In the genomic region with DNA sequence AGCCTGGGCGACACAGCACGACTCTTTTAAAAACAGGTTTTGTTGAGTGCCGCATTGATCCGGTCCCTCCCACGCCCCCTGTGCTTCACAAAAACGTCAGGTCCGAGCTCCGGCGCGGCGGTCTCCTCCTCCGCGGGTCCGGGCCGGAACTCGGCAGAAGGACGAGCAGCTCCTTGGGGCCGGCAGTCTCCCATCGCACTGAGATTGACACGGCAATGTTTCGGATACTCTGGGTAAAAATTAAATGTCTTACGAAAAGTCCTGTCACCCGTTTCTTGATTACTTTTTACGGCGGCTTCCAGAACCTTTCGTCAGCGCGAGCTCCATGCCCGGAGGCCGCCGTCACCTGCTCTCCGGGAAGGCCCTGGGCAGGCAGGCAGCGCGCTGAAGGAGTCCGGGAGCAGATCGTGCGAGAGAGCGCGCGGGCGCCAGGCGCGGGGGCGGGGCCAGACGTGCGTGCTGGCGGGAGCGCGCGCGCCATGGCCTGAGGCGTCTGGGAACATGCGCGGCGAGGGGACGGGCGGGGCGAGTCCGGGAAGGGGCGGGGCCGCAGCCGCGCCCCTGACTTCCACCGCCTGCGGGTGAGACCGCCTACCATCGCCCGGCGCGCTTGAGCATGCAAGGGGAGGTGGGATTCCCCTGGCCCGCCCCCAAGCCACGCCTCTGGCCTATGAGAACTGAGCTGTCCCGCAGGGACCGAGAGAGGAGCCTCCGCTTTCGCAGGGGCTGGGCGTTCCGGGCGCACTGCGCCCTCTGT, we compare ENCODE assay signal across 8 cellular contexts. TPM values are rescaled to one million over a fixed set of nuclear protein-coding genes. Genes with fewer than 3 reads are reported as not detected.
A peak's percentile ranks its signal among the peaks of the same experiment; 100 is the strongest.
DNase-seq lines count a peak whose midpoint lies in the region; ATAC-seq and TF ChIP-seq lines count a peak whose summit lies in the region.

No MANE protein-coding gene starts in this region.

- peak overlapping the region; percentile 60 for H3K27ac ChIP-seq in SU-DHL-6 (ENCODE audit: low read depth, low read length)
- H3K27ac ChIP-seq in parathyroid adenoma: peak overlapping the region; percentile 98
- peak overlapping the region; percentile 79 to 94 (median 87) for H3K27ac ChIP-seq in tibial nerve

- H3K27me3 Mint-ChIP-seq in activated naive CD8-positive, alpha-beta T cell treated with anti-CD3 and anti-CD28 coated beads, Interleukin-2, amount 50 U/mL, for 24 hours: no peaks in the 10 kb centered on the region

- H3K4me3 ChIP-seq in GM12875 (ENCODE audit: low read depth, low read length) (peak overlapping the region; percentile 68), SU-DHL-6 (ENCODE audit: insufficient read depth, low read length, poor library complexity, severe bottlenecking) (peak overlapping the region; percentile 69), parathyroid adenoma (ENCODE audit: low read depth, low read length) (peak overlapping the region; percentile 60), tibial nerve (peak overlapping the region; percentile 52 to 68 (median 56))

- DNase-seq in NCI-H1417 (lab: John Stamatoyannopoulos, UW) (peak; percentile 96 to 99 (median 99)), Right ventricle myocardium inferior (ENCODE audit: missing footprints) (peak; percentile 100), tibial nerve (ENCODE audit: low spot score in 2 of 2) (peak; percentile 99)
- peak; percentile 99 for DNase-seq in activated naive CD8-positive, alpha-beta T cell treated with anti-CD3 and anti-CD28 coated beads, Interleukin-2, amount 50 U/mL, for 24 hours

- H3K9me2 ChIP-seq in SU-DHL-6 (replicated peaks; ENCODE audit: insufficient read depth, low read length): no peaks in the 10 kb centered on the region

- H3K27me3 ChIP-seq in SU-DHL-6 (ENCODE audit: low read length): no peaks in the 10 kb centered on the region
- no peaks in the 10 kb centered on the region for H3K27me3 ChIP-seq in parathyroid adenoma (ENCODE audit: control insufficient read depth, insufficient read depth, low read length)
- H3K27me3 ChIP-seq in tibial nerve: no peaks in the 10 kb centered on the region

- H3K36me3 ChIP-seq in SU-DHL-6 (ENCODE audit: low read length): no peaks in the 10 kb centered on the region
- H3K36me3 ChIP-seq in parathyroid adenoma (ENCODE audit: control insufficient read depth, insufficient read depth, low read length): no peaks in the 10 kb centered on the region
- H3K36me3 ChIP-seq in tibial nerve: peaks cover 0 to 13% (median 0%) of the 10 kb centered on the region in 3 donors

- H3K27ac Mint-ChIP-seq in activated naive CD8-positive, alpha-beta T cell treated with anti-CD3 and anti-CD28 coated beads, Interleukin-2, amount 50 U/mL, for 24 hours: peak overlapping the region; percentile 98

- peak overlapping the region; percentile 47 for H3K4me2 ChIP-seq in SU-DHL-6 (ENCODE audit: low read depth, low read length, poor library complexity, severe bottlenecking)
- H3K4me2 ChIP-seq in parathyroid adenoma (ENCODE audit: low read length): peak overlapping the region; percentile 63

- intact Hi-C loops in Right ventricle myocardium inferior (cut with DNase I): loop anchor here (2.0 to 5.0 kb wide), 4 partner anchors 53 to 271 kb away; no protein-coding TSS in a partner anchor

- peak overlapping the region; percentile 22 for H2AFZ ChIP-seq in SU-DHL-6 (ENCODE audit: low read depth, low read length, severe bottlenecking)
- H2AFZ ChIP-seq in parathyroid adenoma: peak overlapping the region; percentile 97

- peak overlapping the region; percentile 95 for H3K4me3 Mint-ChIP-seq in activated naive CD8-positive, alpha-beta T cell treated with anti-CD3 and anti-CD28 coated beads, Interleukin-2, amount 50 U/mL, for 24 hours

- H3K9me3 Mint-ChIP-seq in activated naive CD8-positive, alpha-beta T cell treated with anti-CD3 and anti-CD28 coated beads, Interleukin-2, amount 50 U/mL, for 24 hours: no peaks in the 10 kb centered on the region

- peaks cover 15% of the 10 kb centered on the region for H3K4me1 Mint-ChIP-seq in activated naive CD8-positive, alpha-beta T cell treated with anti-CD3 and anti-CD28 coated beads, Interleukin-2, amount 50 U/mL, for 24 hours

- ATAC-seq in HG02763 (IDR thresholded peaks at IDR 0.05; ENCODE audit: unreplicated experiment) (peak; percentile 95), Right ventricle myocardium inferior (peak; percentile 99)
- peak; percentile 96 for ATAC-seq in activated naive CD8-positive, alpha-beta T cell treated with anti-CD3 and anti-CD28 coated beads, Interleukin-2, amount 50 U/mL, for 24 hours

- WGBS in tibial nerve, 2 donors: 0% methylated on average over 40 to 51 of the region's 80 CpGs

- H4K20me1 ChIP-seq in SU-DHL-6 (ENCODE audit: low read depth, low read length): no peaks in the 10 kb centered on the region

- peak; percentile 56 to 73 for TF ChIP-seq POLR2A in tibial nerve (IDR thresholded peaks at IDR 0.05)

- H3K79me2 ChIP-seq in SU-DHL-6 (ENCODE audit: insufficient read depth, low read length) (peaks cover 7% of the 10 kb centered on the region; the same call in 1 of the 2 replicates), parathyroid adenoma (no peaks in the 10 kb centered on the region)

- H3K4me1 ChIP-seq in parathyroid adenoma: no peaks in the 10 kb centered on the region
- peaks cover 0 to 4% (median 0%) of the 10 kb centered on the region in 4 donors for H3K4me1 ChIP-seq in tibial nerve

- peak overlapping the region; percentile 75 for H3K9ac ChIP-seq in SU-DHL-6 (ENCODE audit: low read length)
- peak overlapping the region; percentile 81 for H3K9ac ChIP-seq in parathyroid adenoma

- TF ChIP-seq EP300 in tibial nerve (IDR thresholded peaks at IDR 0.05): peak; percentile 56 to 87

- H3K36me3 Mint-ChIP-seq in activated naive CD8-positive, alpha-beta T cell treated with anti-CD3 and anti-CD28 coated beads, Interleukin-2, amount 50 U/mL, for 24 hours (ENCODE audit: low read depth): peaks cover 10% of the 10 kb centered on the region

- no peak for TF ChIP-seq CTCF in GM12875 (IDR thresholded peaks at IDR 0.05; ENCODE audit: borderline replicate concordance, insufficient read depth, low read depth, low read length)
- TF ChIP-seq CTCF in SU-DHL-6 (IDR thresholded peaks at IDR 0.05; ENCODE audit: insufficient read depth, low read length, poor library complexity, severe bottlenecking): no peak
- TF ChIP-seq CTCF in parathyroid adenoma (IDR thresholded peaks at IDR 0.05): no peak
- TF ChIP-seq CTCF in tibial nerve (IDR thresholded peaks at IDR 0.05): no peak

- H3K9me3 ChIP-seq in SU-DHL-6 (ENCODE audit: insufficient read depth, low read length): no peaks in the 10 kb centered on the region
- no peaks in the 10 kb centered on the region for H3K9me3 ChIP-seq in parathyroid adenoma (ENCODE audit: control insufficient read depth, low read length)
- no peaks in the 10 kb centered on the region for H3K9me3 ChIP-seq in tibial nerve

- peaks cover 6% of the 10 kb centered on the region for H3F3A ChIP-seq in SU-DHL-6 (ENCODE audit: insufficient read depth)

RNA-seq across cellular contexts. Expression of gene SRL, which starts 11.7 kb away (rescaled TPM):
- total RNA-seq in Right ventricle myocardium inferior: 419 TPM
- 1 to 10 TPM in 3 of 4 donors, under 1 TPM in 1; 0.84 to 3.6 (median 1.5) TPM for total RNA-seq in tibial nerve

RNA-seq across cellular contexts. Expression of gene TFAP4, which starts 19.3 kb away (rescaled TPM):
- 4.4 TPM for total RNA-seq in Right ventricle myocardium inferior
- 10 to 100 TPM in 2 of 4 donors, 1 to 10 TPM in 2; 6.9 to 16.8 (median 11.7) TPM for total RNA-seq in tibial nerve

Comparison
In these comparisons a context has a peak if more than half of its experiments do, and no peak if none do; other contexts are left out.
1. Peak in every context shown above with its lines: DNase-seq, ATAC-seq, H3K4me3 ChIP-seq and H3K27ac ChIP-seq.
2. RNA of gene SRL, which starts 11.7 kb away (total RNA-seq): 419 TPM in Right ventricle myocardium inferior (single experiment); 0.84 to 3.6 TPM in tibial nerve; every median in the first group is over 10 times any median in the second.